1 cellular context compared by ENCODE assay signal in genomic region chr6:25652007-25652515, GRCh38.
TF ChIP-seq lines count a peak whose summit lies in the region.

SCGN (plus strand) TSS chr6:25652215; CDS start chr6:25652404, 189 bp downstream.

TF ChIP-seq in HepG2, 621 proteins besides CTCF, POLR2A, EP300 and RAD21 (continued from another document and continues in another):
- TF ChIP-seq, protein P1, sequence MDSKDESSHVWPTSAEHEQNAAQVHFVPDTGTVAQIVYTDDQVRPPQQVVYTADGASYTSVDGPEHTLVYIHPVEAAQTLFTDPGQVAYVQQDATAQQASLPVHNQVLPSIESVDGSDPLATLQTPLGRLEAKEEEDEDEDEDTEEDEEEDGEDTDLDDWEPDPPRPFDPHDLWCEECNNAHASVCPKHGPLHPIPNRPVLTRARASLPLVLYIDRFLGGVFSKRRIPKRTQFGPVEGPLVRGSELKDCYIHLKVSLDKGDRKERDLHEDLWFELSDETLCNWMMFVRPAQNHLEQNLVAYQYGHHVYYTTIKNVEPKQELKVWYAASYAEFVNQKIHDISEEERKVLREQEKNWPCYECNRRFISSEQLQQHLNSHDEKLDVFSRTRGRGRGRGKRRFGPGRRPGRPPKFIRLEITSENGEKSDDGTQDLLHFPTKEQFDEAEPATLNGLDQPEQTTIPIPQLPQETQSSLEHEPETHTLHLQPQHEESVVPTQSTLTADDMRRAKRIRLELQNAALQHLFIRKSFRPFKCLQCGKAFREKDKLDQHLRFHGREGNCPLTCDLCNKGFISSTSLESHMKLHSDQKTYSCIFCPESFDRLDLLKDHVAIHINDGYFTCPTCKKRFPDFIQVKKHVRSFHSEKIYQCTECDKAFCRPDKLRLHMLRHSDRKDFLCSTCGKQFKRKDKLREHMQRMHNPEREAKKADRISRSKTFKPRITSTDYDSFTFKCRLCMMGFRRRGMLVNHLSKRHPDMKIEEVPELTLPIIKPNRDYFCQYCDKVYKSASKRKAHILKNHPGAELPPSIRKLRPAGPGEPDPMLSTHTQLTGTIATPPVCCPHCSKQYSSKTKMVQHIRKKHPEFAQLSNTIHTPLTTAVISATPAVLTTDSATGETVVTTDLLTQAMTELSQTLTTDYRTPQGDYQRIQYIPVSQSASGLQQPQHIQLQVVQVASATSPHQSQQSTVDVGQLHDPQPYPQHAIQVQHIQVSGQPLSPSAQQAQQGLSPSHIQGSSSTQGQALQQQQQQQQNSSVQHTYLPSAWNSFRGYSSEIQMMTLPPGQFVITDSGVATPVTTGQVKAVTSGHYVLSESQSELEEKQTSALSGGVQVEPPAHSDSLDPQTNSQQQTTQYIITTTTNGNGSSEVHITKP (CRISPR knock-in tag; IDR thresholded peaks at IDR 0.05; ENCODE audit: low read depth), result peak; percentile 72; the same call in 1 of the 2 replicates
- peak; percentile 97 for TF ChIP-seq ZBTB25 (CRISPR knock-in tag; IDR thresholded peaks at IDR 0.05)
- TF ChIP-seq FOXK2 (IDR thresholded peaks at IDR 0.05), result no peak
- no peak for TF ChIP-seq JUN (CRISPR knock-in tag; IDR thresholded peaks at IDR 0.05)
- TF ChIP-seq HOMEZ (CRISPR knock-in tag; IDR thresholded peaks at IDR 0.05; ENCODE audit: low read depth), result peak; percentile 83
- TF ChIP-seq NR2F2 (IDR thresholded peaks at IDR 0.05; ENCODE audit: borderline replicate concordance, low read depth), result no peak
- no peak; the same call in 1 of the 2 replicates for TF ChIP-seq RELA (CRISPR knock-in tag; IDR thresholded peaks at IDR 0.05)
- no peak for TF ChIP-seq POLR2AphosphoS5 (IDR thresholded peaks at IDR 0.05; ENCODE audit: low read depth, low read length)
- TF ChIP-seq PCBP2 (optimal IDR thresholded peaks at IDR 0.05; ENCODE audit: low read depth, low read length, poor library complexity, severe bottlenecking), result no peak
- TF ChIP-seq ATF2 (CRISPR knock-in tag; IDR thresholded peaks at IDR 0.05), result peak; percentile 90
- peak; percentile 98 for TF ChIP-seq ZNF557 (CRISPR knock-in tag; IDR thresholded peaks at IDR 0.05)
- TF ChIP-seq ZNF124 (CRISPR knock-in tag; IDR thresholded peaks at IDR 0.05), result peak; percentile 99
- TF ChIP-seq NFKB2 (CRISPR knock-in tag; IDR thresholded peaks at IDR 0.05; ENCODE audit: borderline replicate concordance), result peak; percentile 99
- TF ChIP-seq ZNF839 (CRISPR knock-in tag; IDR thresholded peaks at IDR 0.05; ENCODE audit: borderline replicate concordance), result 0 out of 2 replicates have a peak, but pooled peaks have one; percentile 84
- TF ChIP-seq SNAI1 (CRISPR knock-in tag; IDR thresholded peaks at IDR 0.05; ENCODE audit: borderline replicate concordance), result peak; percentile 92
- peak; percentile 92 for TF ChIP-seq ARID4A (CRISPR knock-in tag; IDR thresholded peaks at IDR 0.05; ENCODE audit: borderline replicate concordance)
- TF ChIP-seq KLF15 (CRISPR knock-in tag; IDR thresholded peaks at IDR 0.05; ENCODE audit: borderline replicate concordance), result peak; percentile 83; the same call in 1 of the 2 replicates
- TF ChIP-seq ETV5 (CRISPR knock-in tag; IDR thresholded peaks at IDR 0.05; ENCODE audit: borderline replicate concordance), result peak; percentile 65; the same call in 1 of the 2 replicates
- TF ChIP-seq ZFP37 (CRISPR knock-in tag; IDR thresholded peaks at IDR 0.05; ENCODE audit: borderline replicate concordance), result peak; percentile 98; the same call in 1 of the 2 replicates
- TF ChIP-seq, protein P2, sequence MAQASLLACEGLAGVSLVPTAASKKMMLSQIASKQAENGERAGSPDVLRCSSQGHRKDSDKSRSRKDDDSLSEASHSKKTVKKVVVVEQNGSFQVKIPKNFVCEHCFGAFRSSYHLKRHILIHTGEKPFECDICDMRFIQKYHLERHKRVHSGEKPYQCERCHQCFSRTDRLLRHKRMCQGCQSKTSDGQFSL (CRISPR knock-in tag; IDR thresholded peaks at IDR 0.05), result 0 out of 2 replicates have a peak, but pooled peaks have one; percentile 55
- TF ChIP-seq STAT5B (CRISPR knock-in tag; IDR thresholded peaks at IDR 0.05), result peak; percentile 87
- TF ChIP-seq RERE (CRISPR knock-in tag; IDR thresholded peaks at IDR 0.05; ENCODE audit: low read depth), result peak; percentile 58; the same call in 1 of the 2 replicates
- TF ChIP-seq ZNF225 (CRISPR knock-in tag; IDR thresholded peaks at IDR 0.05), result peak; percentile 98; the same call in 1 of the 2 replicates
- peak; percentile 73; the same call in 1 of the 2 replicates for TF ChIP-seq MIER3 (CRISPR knock-in tag; IDR thresholded peaks at IDR 0.05; ENCODE audit: borderline replicate concordance)
- no peak for TF ChIP-seq SUZ12 (IDR thresholded peaks at IDR 0.05; ENCODE audit: low read depth, low read length)
- TF ChIP-seq NFE2L1 (CRISPR knock-in tag; IDR thresholded peaks at IDR 0.05; ENCODE audit: borderline replicate concordance), result 0 out of 2 replicates have a peak, but pooled peaks have one; percentile 85
- peak; percentile 88; the same call in 1 of the 2 replicates for TF ChIP-seq ZNF367 (CRISPR knock-in tag; IDR thresholded peaks at IDR 0.05; ENCODE audit: borderline replicate concordance)
- no peak for TF ChIP-seq HNRNPL (IDR thresholded peaks at IDR 0.05; ENCODE audit: low read depth, low read length)
- TF ChIP-seq, protein P3, sequence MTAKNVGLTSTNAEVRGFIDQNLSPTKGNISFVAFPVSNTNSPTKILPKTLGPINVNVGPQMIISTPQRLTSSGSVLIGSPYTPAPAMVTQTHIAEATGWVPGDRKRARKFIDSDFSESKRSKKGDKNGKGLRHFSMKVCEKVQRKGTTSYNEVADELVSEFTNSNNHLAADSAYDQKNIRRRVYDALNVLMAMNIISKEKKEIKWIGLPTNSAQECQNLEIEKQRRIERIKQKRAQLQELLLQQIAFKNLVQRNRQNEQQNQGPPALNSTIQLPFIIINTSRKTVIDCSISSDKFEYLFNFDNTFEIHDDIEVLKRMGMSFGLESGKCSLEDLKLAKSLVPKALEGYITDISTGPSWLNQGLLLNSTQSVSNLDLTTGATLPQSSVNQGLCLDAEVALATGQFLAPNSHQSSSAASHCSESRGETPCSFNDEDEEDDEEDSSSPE (CRISPR knock-in tag; IDR thresholded peaks at IDR 0.05), result 0 out of 2 replicates have a peak, but pooled peaks have one; percentile 50
- TF ChIP-seq LCORL (IDR thresholded peaks at IDR 0.05), result no peak
- 0 out of 2 replicates have a peak, but pooled peaks have one; percentile 57 for TF ChIP-seq LCORL (CRISPR knock-in tag; IDR thresholded peaks at IDR 0.05)
- peak; percentile 68; the same call in 1 of the 2 replicates for TF ChIP-seq DNMT1 (CRISPR knock-in tag; IDR thresholded peaks at IDR 0.05)
- no peak for TF ChIP-seq SETDB1 (CRISPR knock-in tag; IDR thresholded peaks at IDR 0.05; ENCODE audit: borderline replicate concordance)
